ENCODE assay signal across 16 cellular contexts in the genomic region with DNA sequence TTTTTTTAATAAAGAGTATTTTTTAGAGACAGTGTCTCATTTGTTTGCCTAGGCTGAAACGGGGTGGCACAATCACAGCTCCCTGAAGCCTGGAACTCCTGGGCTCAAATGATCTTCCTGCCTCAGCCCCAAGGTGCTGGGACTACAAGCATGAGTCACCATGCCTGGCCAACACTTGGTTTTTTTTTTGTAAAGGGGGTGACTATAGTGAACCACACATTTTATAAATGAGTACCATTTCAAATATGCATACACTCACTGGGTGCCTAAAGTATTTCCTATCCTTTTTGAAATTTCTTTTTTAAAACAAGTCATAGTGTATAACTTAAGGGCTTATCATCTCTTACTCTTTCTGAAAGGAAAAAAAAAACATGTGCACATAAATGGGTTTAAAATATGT.
DNase-seq lines count a peak whose midpoint lies in the region; FAIRE-seq and TF ChIP-seq lines count a peak whose summit lies in the region.
"Had no signal": no experiment of that assay in that cellular context is flagged by ENCODE, and none has a peak within 500 bp of the region (broad histone marks: within the 10 kb centered on the region; RNA-seq: fewer than 3 reads in every experiment).

No MANE protein-coding gene starts in this region.

- no peak overlapping the region for H3K27ac Mint-ChIP-seq in chondrocyte (ENCODE audit: unreplicated experiment)

- no peaks in the 10 kb centered on the region for H3K27me3 ChIP-seq in HAP-1 (ENCODE audit: low read depth)
- H3K27me3 ChIP-seq: BLaER1 treated with 17β-estradiol and CSF1 and Interleukin-3, amounts not matched to agents 10 nM and 100 nM had no signal

- peaks cover 9% of the 10 kb centered on the region for H3K27me3 Mint-ChIP-seq in chondrocyte (ENCODE audit: low read depth)

- H3K4me1 Mint-ChIP-seq in chondrocyte (ENCODE audit: low read depth): no peaks in the 10 kb centered on the region

- TF ChIP-seq CTCF in astrocyte of the cerebellum (IDR thresholded peaks at IDR 0.05; ENCODE audit: low read depth, low read length, missing control alignments): no peak
- TF ChIP-seq CTCF in chondrocyte (IDR thresholded peaks at IDR 0.05): no peak

- no peaks in the 10 kb centered on the region for H3K9me3 Mint-ChIP-seq in chondrocyte (ENCODE audit: low read depth)

- in situ Hi-C loops in astrocyte of the cerebellum (cut with HindIII; ENCODE audit: low sequenced_read_pairs): no loop called here
- in situ Hi-C loops in HAP-1 (cut with MboI; ENCODE audit: low sequenced_read_pairs): no loop called here

- FAIRE-seq in urothelium cell line (lab: Jason Lieb, UNC): no peak

- no peak overlapping the region for H3K4me3 Mint-ChIP-seq in chondrocyte (ENCODE audit: unreplicated experiment)

- no peaks in the 10 kb centered on the region for H3K36me3 Mint-ChIP-seq in chondrocyte (ENCODE audit: low read depth)

- H3K36me3 ChIP-seq in HAP-1 (replicated peaks): no peaks in the 10 kb centered on the region
- H3K36me3 ChIP-seq: BLaER1 treated with 17β-estradiol and CSF1 and Interleukin-3, amounts not matched to agents 10 nM and 100 nM had no signal

- H3K9me3 ChIP-seq in HAP-1: no peaks in the 10 kb centered on the region
- H3K9me3 ChIP-seq: BLaER1 treated with 17β-estradiol and CSF1 and Interleukin-3, amounts not matched to agents 10 nM and 100 nM had no signal

- H3K4me3 ChIP-seq in astrocyte of the cerebellum (ENCODE audit: low read depth, low read length): no peak overlapping the region
- H3K4me3 ChIP-seq in HAP-1: no peak overlapping the region
- H3K4me3 ChIP-seq: BLaER1 treated with 17β-estradiol and CSF1 and Interleukin-3, amounts not matched to agents 10 nM and 100 nM had no signal

- no peaks in the 10 kb centered on the region for H3K4me1 ChIP-seq in HAP-1
- H3K4me1 ChIP-seq: BLaER1 treated with 17β-estradiol and CSF1 and Interleukin-3, amounts not matched to agents 10 nM and 100 nM had no signal

- DNase-seq in DMS53 (lab: John Stamatoyannopoulos, UW) (peak; percentile 12), DMS53 treated with DMSO at 0.1 percent for 48 hours (lab: John Stamatoyannopoulos, UW; ENCODE audit: unreplicated experiment) (no peak), NCI-H226 (peak; percentile 46), astrocyte of the cerebellum (ENCODE audit: low read depth) (peak; percentile 45), urothelium cell line (ENCODE audit: low spot score) (peak; percentile 8), HAP-1 (ENCODE audit: low spot score in 2 of 2) (no peak), chondrocyte (ENCODE audit: low spot score) (no peak), NCI-H526 (lab: John Stamatoyannopoulos, UW) (no peak)
- DNase-seq: H7, KBM-7, NCI-H1436 treated with DMSO at 0.1 percent for 48 hours, NCI-H2029 treated with DMSO at 0.1 percent for 48 hours, NCI-H2171 treated with DMSO at 0.1 percent for 48 hours, NCI-H510A treated with DMSO at 0.1 percent for 48 hours, SHP77 treated with DMSO at 0.1 percent for 48 hours had no signal

Comparison
In these comparisons a context has a peak if more than half of its experiments do, and no peak if none do; other contexts are left out.
1. DNase-seq: peak in DMS53 (single experiment), NCI-H226 (single experiment), astrocyte of the cerebellum (single experiment) and urothelium cell line (single experiment); none in DMS53 treated with DMSO at 0.1 percent for 48 hours (single experiment), HAP-1 (0 of 2), chondrocyte (single experiment) and NCI-H526 (0 of 2).